In genomic region chr16:11668590-11669379, GRCh38 we compare ENCODE assay signal across 8 cellular contexts. TPM values are rescaled to one million over a fixed set of nuclear protein-coding genes. Genes with fewer than 3 reads are reported as not detected.
A peak's percentile ranks its signal among the peaks of the same experiment; 100 is the strongest.
DNase-seq lines count a peak whose midpoint lies in the region; ATAC-seq and TF ChIP-seq lines count a peak whose summit lies in the region.

No MANE protein-coding gene starts in this region.

- H3K9me3 ChIP-seq in DOHH2 (ENCODE audit: control insufficient read depth, insufficient read depth, low read length) (no peaks in the 10 kb centered on the region), Peyer's patch (no peaks in the 10 kb centered on the region), mucosa of stomach (ENCODE audit: control insufficient read depth, low read length) (no peaks in the 10 kb centered on the region)

- peak in 1 of 3 donors; percentile 54 for DNase-seq in Peyer's patch
- DNase-seq in coronary artery (ENCODE audit: low spot score), result no peak
- no peak for DNase-seq in KG1 (lab: John Stamatoyannopoulos, UW)

- H3K4me1 ChIP-seq in DOHH2 (ENCODE audit: control insufficient read depth, low read length), result peaks cover 91% of the 10 kb centered on the region
- H3K4me1 ChIP-seq in Peyer's patch, result peaks cover 0 to 47% (median 30%) of the 10 kb centered on the region in 4 donors
- H3K4me1 ChIP-seq in mucosa of stomach (ENCODE audit: control insufficient read depth, insufficient read depth, low read length), result peaks cover 36% of the 10 kb centered on the region

- H4K20me1 ChIP-seq in DOHH2 (ENCODE audit: control insufficient read depth, insufficient read depth, low read depth, low read length), result no peaks in the 10 kb centered on the region

- H3K27ac ChIP-seq in DOHH2 (ENCODE audit: low read depth, low read length), result no peak overlapping the region
- H3K27ac ChIP-seq in Peyer's patch, result peak overlapping the region; percentile 45 to 90 (median 73)
- H3K27ac ChIP-seq in coronary artery, result peak overlapping the region; percentile 94

- TF ChIP-seq POLR2A in Peyer's patch (IDR thresholded peaks at IDR 0.05), result no peak

- no peaks in the 10 kb centered on the region for H3K9me2 ChIP-seq in DOHH2 (replicated peaks; ENCODE audit: control insufficient read depth, low read length)

- H3K4me3 ChIP-seq in DOHH2 (ENCODE audit: low read length) (peak overlapping the region; percentile 78), Peyer's patch (peak overlapping the region; percentile 82 to 92 (median 88)), coronary artery (peak overlapping the region; percentile 91), mucosa of stomach (ENCODE audit: low read length) (no peak overlapping the region)

- H3K36me3 ChIP-seq in DOHH2 (ENCODE audit: control insufficient read depth, low read length) (no peaks in the 10 kb centered on the region), Peyer's patch (no peaks in the 10 kb centered on the region), mucosa of stomach (ENCODE audit: control insufficient read depth, insufficient read depth, low read length) (no peaks in the 10 kb centered on the region)

- H3K9ac ChIP-seq in mucosa of stomach (ENCODE audit: low read length), result peak overlapping the region; percentile 31

- TF ChIP-seq CTCF in DOHH2 (IDR thresholded peaks at IDR 0.05; ENCODE audit: low read depth, low read length, poor library complexity, severe bottlenecking), result no peak
- no peak for TF ChIP-seq CTCF in Peyer's patch (IDR thresholded peaks at IDR 0.05)
- TF ChIP-seq CTCF in coronary artery (IDR thresholded peaks at IDR 0.05), result no peak

- H3F3A ChIP-seq in DOHH2 (ENCODE audit: control insufficient read depth, insufficient read depth), result peaks cover 7% of the 10 kb centered on the region

- no peak for ATAC-seq in HG03139 (IDR thresholded peaks at IDR 0.05; ENCODE audit: unreplicated experiment)
- ATAC-seq in GM19328 (IDR thresholded peaks at IDR 0.05; ENCODE audit: unreplicated experiment), result no peak
- ATAC-seq in HG03196 (IDR thresholded peaks at IDR 0.05; ENCODE audit: unreplicated experiment), result no peak

- peaks cover 42% of the 10 kb centered on the region for H3K79me2 ChIP-seq in DOHH2 (ENCODE audit: control insufficient read depth, low read length)

- peak overlapping the region; percentile 86 for H3K4me2 ChIP-seq in DOHH2 (ENCODE audit: low read length)

- H3K27me3 ChIP-seq in DOHH2 (ENCODE audit: control insufficient read depth, low read length) (peaks cover 11% of the 10 kb centered on the region), Peyer's patch (no peaks in the 10 kb centered on the region), mucosa of stomach (ENCODE audit: control insufficient read depth, insufficient read depth, low read length) (no peaks in the 10 kb centered on the region)

RNA-seq across cellular contexts. Expression of gene SNN, which starts 0.5 kb away (rescaled TPM):
- total RNA-seq in Peyer's patch, result 1 to 10 TPM; 4.2 to 5.0 (median 4.5) TPM
